ENCODE assay signal across 15 cellular contexts in genomic region chr12:109619002-109619604, GRCh38. TPM values are rescaled to one million over a fixed set of nuclear protein-coding genes. Genes with fewer than 3 reads are reported as not detected.
A peak's percentile ranks its signal among the peaks of the same experiment; 100 is the strongest.
DNase-seq lines count a peak whose midpoint lies in the region; ATAC-seq, FAIRE-seq and TF ChIP-seq lines count a peak whose summit lies in the region.
"Had no signal": no experiment of that assay in that cellular context is flagged by ENCODE, and none has a peak within 500 bp of the region (broad histone marks: within the 10 kb centered on the region; RNA-seq: fewer than 3 reads in every experiment).

No MANE protein-coding gene starts in this region.

- H3K9me3 Mint-ChIP-seq in stimulated activated memory B cell treated with anti-CD40 and anti-IgM and Interleukin-4, amounts not matched to agents 10 μg/mL and 1 μg/mL and 100 μg/mL, for 72 hours, result no peaks in the 10 kb centered on the region
- H3K9me3 Mint-ChIP-seq: CD8-positive, alpha-beta memory T cell had no signal

- no peak overlapping the region for H3K4me3 ChIP-seq in K562
- no peak overlapping the region for H3K4me3 ChIP-seq in H1 (ENCODE audit: extremely low read depth in 1 of 4, insufficient read depth in 2 of 4, low read depth in 3 of 4, low read length in 4 of 4)
- H3K4me3 ChIP-seq: BLaER1 had no signal

- H3K4me1 ChIP-seq in K562 (replicated peaks in 1 of 2; ENCODE audit: control insufficient read depth in 2 of 2, insufficient read depth in 2 of 2, low read length in 2 of 2) (peaks cover 0 to 3% of the 10 kb centered on the region in 2 experiments; a peak in 1 of 5 replicates), H1 (replicated peaks in 1 of 4; ENCODE audit: control insufficient read depth in 3 of 4, insufficient read depth in 4 of 4, low read length in 3 of 4) (peaks cover 0 to 4% (median under 1%) of the 10 kb centered on the region in 4 experiments; a peak in 1 of 7 replicates)
- H3K4me1 ChIP-seq: Caco-2 had no signal

- no peak overlapping the region for H2BK5ac ChIP-seq in H1 (ENCODE audit: low read depth, low read length)

- H2BK15ac ChIP-seq in H1 (ENCODE audit: low read length), result no peak overlapping the region

- H3K4me2 ChIP-seq in K562 (ENCODE audit: insufficient read depth, low read length) (no peak overlapping the region), H1 (ENCODE audit: insufficient read depth in 1 of 2, low read depth in 2 of 2, low read length in 2 of 2) (no peak overlapping the region)
- H3K4me2 ChIP-seq: BLaER1 had no signal

- no TSS peak for BruUV-seq in K562 (replicated peaks; lab: Mats Ljungman, UMichigan)

- peaks cover 61% of the 10 kb centered on the region for H3K27me3 Mint-ChIP-seq in stimulated activated memory B cell treated with anti-CD40 and anti-IgM and Interleukin-4, amounts not matched to agents 10 μg/mL and 1 μg/mL and 100 μg/mL, for 72 hours

- no peak for TF ChIP-seq RAD21 in K562 (CRISPR knock-in tag; conservative IDR thresholded peaks at IDR 0.05 in 1 of 2, IDR thresholded peaks at IDR 0.05 in 1 of 2)
- no peak for TF ChIP-seq RAD21 in H1 (IDR thresholded peaks at IDR 0.05 in 1 of 2, conservative IDR thresholded peaks at IDR 0.05 in 1 of 2; ENCODE audit: low read depth in 2 of 2, low read length in 2 of 2)

- H3K79me1 ChIP-seq in H1 (ENCODE audit: low read depth, low read length), result no peaks in the 10 kb centered on the region

- H3K4me1 Mint-ChIP-seq in stimulated activated memory B cell treated with anti-CD40 and anti-IgM and Interleukin-4, amounts not matched to agents 10 μg/mL and 1 μg/mL and 100 μg/mL, for 72 hours, result peaks cover 7% of the 10 kb centered on the region

- TF ChIP-seq EP300 in K562 (IDR thresholded peaks at IDR 0.05; ENCODE audit: low read length) (no peak), H1 (IDR thresholded peaks at IDR 0.05; ENCODE audit: borderline replicate concordance in 1 of 2, low read depth in 2 of 2, low read length in 2 of 2) (no peak)

- no peak overlapping the region for H2BK12ac ChIP-seq in H1 (ENCODE audit: low read depth, low read length)

- H3K27ac Mint-ChIP-seq in stimulated activated memory B cell treated with anti-CD40 and anti-IgM and Interleukin-4, amounts not matched to agents 10 μg/mL and 1 μg/mL and 100 μg/mL, for 72 hours, result no peak overlapping the region
- H3K27ac Mint-ChIP-seq: CD8-positive, alpha-beta memory T cell had no signal

- no peak; the same call in 2 of the 3 replicates for ATAC-seq in K562
- no peak for ATAC-seq in stimulated activated memory B cell treated with anti-CD40 and anti-IgM and Interleukin-4, amounts not matched to agents 10 μg/mL and 1 μg/mL and 100 μg/mL, for 72 hours
- no peak for ATAC-seq in Right ventricle myocardium inferior

- H4K5ac ChIP-seq in H1 (ENCODE audit: insufficient read length, low read depth, low read length), result no peak overlapping the region

- no peak overlapping the region for H4K8ac ChIP-seq in H1 (ENCODE audit: extremely low read depth, insufficient read depth, low read length)

- H3K36me3 Mint-ChIP-seq in stimulated activated memory B cell treated with anti-CD40 and anti-IgM and Interleukin-4, amounts not matched to agents 10 μg/mL and 1 μg/mL and 100 μg/mL, for 72 hours, result no peaks in the 10 kb centered on the region
- H3K36me3 Mint-ChIP-seq: CD8-positive, alpha-beta memory T cell had no signal

- H3K9me3 ChIP-seq in K562 (replicated peaks; ENCODE audit: control insufficient read depth, insufficient read depth, low read depth, low read length) (no peaks in the 10 kb centered on the region), H1 (ENCODE audit: insufficient read depth in 2 of 2, low read depth in 1 of 2, low read length in 1 of 2) (no peaks in the 10 kb centered on the region)
- H3K9me3 ChIP-seq: BLaER1, Caco-2 had no signal

- DNase-seq in DMS53 (lab: John Stamatoyannopoulos, UW) (peak; percentile 50), DMS53 treated with DMSO at 0.1 percent for 48 hours (lab: John Stamatoyannopoulos, UW; ENCODE audit: unreplicated experiment) (no peak), K562 (ENCODE audit: extremely low read depth in 1 of 4, low spot score in 3 of 4) (peak in 1 of 4 experiments; percentile 29), H1 (ENCODE audit: low read depth in 1 of 2, low spot score in 2 of 2) (no peak), substantia nigra (lab: John Stamatoyannopoulos, UW) (no peak), NCI-H1417 treated with DMSO at 0.1 percent for 48 hours (lab: John Stamatoyannopoulos, UW) (no peak), Right ventricle myocardium inferior (ENCODE audit: missing footprints) (no peak)
- DNase-seq: AML-193; Caco-2; CD8-positive, alpha-beta memory T cell; HCEC 1CT had no signal

- no peaks in the 10 kb centered on the region for H3K23me2 ChIP-seq in H1 (ENCODE audit: low read depth, low read length)

- no peak overlapping the region for H2BK20ac ChIP-seq in H1 (ENCODE audit: low read length)

- no peak overlapping the region for H3K56ac ChIP-seq in H1 (replicated peaks; ENCODE audit: insufficient read length, low read depth, low read length)

- WGBS in K562 (ENCODE audit: insufficient coverage, low coverage, missing lambda C conversion rate), result 5% methylated on average over 8 of the region's 8 CpGs
- WGBS in H1 (ENCODE audit: extremely low coverage in 1 of 2, insufficient coverage in 1 of 2, insufficient read length in 1 of 2, insufficient replicate concordance in 2 of 2, low coverage in 1 of 2, low lambda C conversion rate in 2 of 2, missing lambda C conversion rate in 1 of 2), 2 experiments, result 90% methylated on average over 8 of the region's 8 CpGs; no CpG with 5 or more reads in 1 of the 2 experiments

- TF ChIP-seq CTCF in K562 (IDR thresholded peaks at IDR 0.05 in 2 of 3, conservative IDR thresholded peaks at IDR 0.05 in 1 of 3; ENCODE audit: insufficient read depth in 2 of 3, low read depth in 1 of 3, low read length in 3 of 3) (no peak), H1 (IDR thresholded peaks at IDR 0.05; ENCODE audit: control extremely low read depth in 1 of 3, insufficient read depth in 1 of 3, low read depth in 1 of 3, low read length in 3 of 3) (no peak)

- CTCF ChIA-PET in K562 (lab: Yijun Ruan, JAX; ENCODE audit: low intra/inter-chr PET ratio), result no interaction called here
- CTCF ChIA-PET in H1 (lab: Charles Lee; ENCODE audit: partially characterized antibody), result interaction anchor here (0.9 to 2.3 kb wide), 6 partner anchors 21 to 153 kb away, joined by 3 to 7 read pairs (median 3); no protein-coding TSS in a partner anchor

- H3K9me1 ChIP-seq in K562 (ENCODE audit: control insufficient read depth, insufficient read depth, low read length), result no peaks in the 10 kb centered on the region

- no peak overlapping the region for H2BK120ac ChIP-seq in H1 (replicated peaks; ENCODE audit: low read depth, low read length)

- H3K36me3 ChIP-seq in K562 (ENCODE audit: control insufficient read depth, insufficient read depth, low read length) (no peaks in the 10 kb centered on the region), H1 (ENCODE audit: control insufficient read depth in 2 of 4, insufficient read depth in 4 of 4, low read length in 3 of 4) (no peaks in the 10 kb centered on the region)
- H3K36me3 ChIP-seq: BLaER1 had no signal

- H3K4me3 Mint-ChIP-seq in stimulated activated memory B cell treated with anti-CD40 and anti-IgM and Interleukin-4, amounts not matched to agents 10 μg/mL and 1 μg/mL and 100 μg/mL, for 72 hours, result no peak overlapping the region
- H3K4me3 Mint-ChIP-seq: CD8-positive, alpha-beta memory T cell had no signal

- POLR2A ChIA-PET in K562 (lab: Yijun Ruan, JAX), result interaction anchor here (1.1 kb wide), 1 partner anchor 17 kb away, joined by 6 read pairs; no protein-coding TSS in a partner anchor
- POLR2A ChIA-PET in H1 (lab: Charles Lee; ENCODE audit: partially characterized antibody), result interaction anchor here (1.5 kb wide), 1 partner anchor 95 kb away, joined by 3 read pairs; no protein-coding TSS in a partner anchor

- H3K79me2 ChIP-seq in K562 (ENCODE audit: control insufficient read depth, insufficient read depth, low read length), result no peaks in the 10 kb centered on the region
- no peaks in the 10 kb centered on the region for H3K79me2 ChIP-seq in H1 (ENCODE audit: control insufficient read depth in 1 of 2, insufficient read depth in 2 of 2, low read length in 2 of 2)

- no peak overlapping the region for H3K23ac ChIP-seq in H1 (ENCODE audit: insufficient read length)

- intact Hi-C loops in K562 (cut with micrococcal nuclease), result no loop called here
- intact Hi-C loops in Right ventricle myocardium inferior (cut with DNase I), result no loop called here

- no peak overlapping the region for H2AK5ac ChIP-seq in H1 (ENCODE audit: low read depth, low read length)

- H3K9ac ChIP-seq in K562 (ENCODE audit: insufficient read depth in 1 of 2, low read depth in 2 of 2, low read length in 2 of 2) (no peak overlapping the region), H1 (replicated peaks in 1 of 4; ENCODE audit: extremely low read depth in 1 of 4, low read depth in 3 of 4, low read length in 3 of 4) (no peak overlapping the region; a peak in 1 of 7 replicates)
- H3K9ac ChIP-seq: BLaER1 had no signal

- no peak overlapping the region for H3K4ac ChIP-seq in H1 (replicated peaks; ENCODE audit: insufficient read length, low read depth, low read length)

- H3K27ac ChIP-seq in K562 (ENCODE audit: extremely low read depth, low read depth, low read length), result no peak overlapping the region
- no peak overlapping the region for H3K27ac ChIP-seq in H1 (ENCODE audit: low read depth, low read length)
- H3K27ac ChIP-seq in substantia nigra (ENCODE audit: low read depth, low read length, poor library complexity, severe bottlenecking), result peak overlapping the region; percentile 97
- H3K27ac ChIP-seq: 22Rv1, BLaER1, HL-60 had no signal

- TF ChIP-seq POLR2A in K562 (conservative IDR thresholded peaks at IDR 0.05), result no peak
- TF ChIP-seq POLR2A in H1 (IDR thresholded peaks at IDR 0.05; ENCODE audit: control extremely low read depth in 1 of 2, low read depth in 2 of 2, low read length in 2 of 2), result no peak

- FAIRE-seq in K562 (lab: Jason Lieb, UNC) (peak; percentile 26), H1 (lab: Jason Lieb, UNC) (no peak)

- in situ Hi-C loops in K562 (cut with MboI), result no loop called here

- H3K27me3 ChIP-seq in K562 (ENCODE audit: control insufficient read depth in 2 of 2, insufficient read depth in 2 of 2, low read length in 2 of 2), result peaks cover 43 to 66% of the 10 kb centered on the region in 2 experiments; a peak in 4 of 5 replicates
- no peaks in the 10 kb centered on the region; a peak in 1 of 7 replicates for H3K27me3 ChIP-seq in H1 (replicated peaks in 1 of 4; ENCODE audit: control insufficient read depth in 3 of 4, extremely low read depth in 1 of 4, insufficient read depth in 3 of 4, low read length in 3 of 4)

- H4K20me1 ChIP-seq in K562 (replicated peaks; ENCODE audit: control insufficient read depth, insufficient read depth, low read length) (peaks cover 5% of the 10 kb centered on the region; the same call in 1 of the 2 replicates), H1 (replicated peaks in 1 of 2; ENCODE audit: control insufficient read depth in 1 of 2, insufficient read depth in 2 of 2, low read length in 2 of 2) (no peaks in the 10 kb centered on the region)
- H4K20me1 ChIP-seq: BLaER1 had no signal

- H3K14ac ChIP-seq in H1 (ENCODE audit: insufficient read length), result no peak overlapping the region

- H3K18ac ChIP-seq in H1 (ENCODE audit: extremely low read depth, low read length), result no peak overlapping the region

- H4K91ac ChIP-seq in H1 (replicated peaks; ENCODE audit: insufficient read length, low read length), result no peak overlapping the region

- no peak overlapping the region for H2AFZ ChIP-seq in K562 (ENCODE audit: low read depth, low read length)
- H2AFZ ChIP-seq in H1 (ENCODE audit: low read length), result no peak overlapping the region

RNA-seq across cellular contexts. Expression of gene MVK, which starts 45.5 kb away (rescaled TPM):
- total RNA-seq in K562 (2011; cell fraction: chromatin; rRNA removed; ENCODE audit: low replicate concordance), result 79.5 and 160 TPM in 2 replicates
- 90.1 and 97.0 TPM in 2 replicates for total RNA-seq in K562 (2011; cell fraction: nucleolus; rRNA removed)
- 76.8 and 77.1 TPM in 2 replicates for total RNA-seq in K562 (2011; cell fraction: nucleoplasm; rRNA removed)
- total RNA-seq in K562 (2014; rRNA removed) (28.5 and 38.9 TPM in 2 replicates), K562 (2014; rRNA removed; fragmentation: Illumina TruSeq; extraction: Trizol) (15.7 and 18.3 TPM in 2 replicates), K562 (2015; rRNA removed; fragmentation: Illumina TruSeq; extraction: Trizol) (18.3 and 18.5 TPM in 2 replicates), K562 (2021) (31.3 and 33.6 TPM in 2 replicates), Right ventricle myocardium inferior (11.8 TPM)
- polyA plus RNA-seq in K562 (2011; rRNA removed) (28.1 and 41.9 TPM in 2 replicates), K562 (2014; fragmentation: Illumina TruSeq; extraction: Trizol) (18.8 and 24.2 TPM in 2 replicates), K562 (2014; fragmentation: Nextera tagmentation; extraction: Ambion mirVana) (1 to 10 TPM in 1 of 2 experiments, under 1 TPM in 1; 0.41 to 1.9 TPM), K562 (2014; rRNA removed) (23.1 and 25.8 TPM in 2 replicates), H1 (2011; rRNA removed) (20.9 and 21.5 TPM in 2 replicates)
- 36.4 and 59.2 TPM in 2 replicates for polyA plus RNA-seq in K562 (2011; cell fraction: cytosol; rRNA removed)
- 74.2 and 83.2 TPM in 2 replicates for polyA plus RNA-seq in K562 (2011; cell fraction: nucleus; rRNA removed)
- 27.7 and 36.8 TPM in 2 replicates for polyA plus RNA-seq in K562 (2012)
- 21.8 and 28.3 TPM in 2 replicates for polyA minus RNA-seq in K562 (2011; rRNA and poly(A)+ RNA removed)
- polyA minus RNA-seq in K562 (2011; cell fraction: cytosol; rRNA and poly(A)+ RNA removed), result 13.8 and 21.5 TPM in 2 replicates
- 24.4 and 38.3 TPM in 2 replicates for polyA minus RNA-seq in K562 (2011; cell fraction: nucleus; rRNA and poly(A)+ RNA removed)
- 15.7 and 17.0 TPM in 2 replicates for total RNA-seq in H1 (2021; fragmentation: NEBNext Ultra II Directional; extraction: Animal tissue kit (Norgen Biotek cat#: 25700))
- 14.7 TPM for polyA plus RNA-seq in H1 (2011; cell fraction: cytosol; rRNA removed)
- polyA plus RNA-seq in H1 (2011; cell fraction: nucleus; rRNA removed), result 20.3 TPM
- polyA plus RNA-seq in H1 (2012, experiment 1 of 2), result 13.6 to 17.0 TPM (median 14.5 TPM) in 4 replicates
- 12.2 TPM for polyA plus RNA-seq in H1 (2012, experiment 2 of 2)
- 14.5 TPM for polyA plus RNA-seq in H1 (2013, experiment 1 of 2)
- polyA plus RNA-seq in H1 (2013, experiment 2 of 2), result 16.0 TPM
- polyA minus RNA-seq in H1 (2011; rRNA and poly(A)+ RNA removed), result 11.4 and 17.2 TPM in 2 replicates
- 5.5 TPM for polyA minus RNA-seq in H1 (2011; cell fraction: cytosol; rRNA and poly(A)+ RNA removed)
- polyA minus RNA-seq in H1 (2011; cell fraction: nucleus; rRNA and poly(A)+ RNA removed), result 14.6 TPM

RNA-seq across cellular contexts. Expression of gene MMAB, which starts 45.8 kb away (rescaled TPM):
- total RNA-seq in K562 (2011; cell fraction: chromatin; rRNA removed; ENCODE audit: low replicate concordance), result 78.3 and 122 TPM in 2 replicates
- total RNA-seq in K562 (2011; cell fraction: nucleolus; rRNA removed), result 64.2 and 65.9 TPM in 2 replicates
- total RNA-seq in K562 (2011; cell fraction: nucleoplasm; rRNA removed), result 65.3 and 66.3 TPM in 2 replicates
- total RNA-seq in K562 (2014; rRNA removed), result 71.0 and 73.4 TPM in 2 replicates
- total RNA-seq in K562 (2014; rRNA removed; fragmentation: Illumina TruSeq; extraction: Trizol), result 37.5 and 39.5 TPM in 2 replicates
- total RNA-seq in K562 (2015; rRNA removed; fragmentation: Illumina TruSeq; extraction: Trizol), result 53.4 and 56.1 TPM in 2 replicates
- 63.9 and 70.5 TPM in 2 replicates for total RNA-seq in K562 (2021)
- 46.2 and 52.8 TPM in 2 replicates for polyA plus RNA-seq in K562 (2011; rRNA removed)
- polyA plus RNA-seq in K562 (2011; cell fraction: cytosol; rRNA removed), result 45.2 and 45.3 TPM in 2 replicates
- polyA plus RNA-seq in K562 (2011; cell fraction: nucleus; rRNA removed), result 64.4 and 74.5 TPM in 2 replicates
- polyA plus RNA-seq in K562 (2012), result 75.8 and 92.9 TPM in 2 replicates
- 30.6 and 48.2 TPM in 2 replicates for polyA plus RNA-seq in K562 (2014; fragmentation: Illumina TruSeq; extraction: Trizol)
- polyA plus RNA-seq in K562 (2014; fragmentation: Nextera tagmentation; extraction: Ambion mirVana), result 10 to 100 TPM in 1 of 2 experiments, 1 to 10 TPM in 1; 9.5 to 21.1 TPM
- 75.0 and 76.1 TPM in 2 replicates for polyA plus RNA-seq in K562 (2014; rRNA removed)
- polyA minus RNA-seq in K562 (2011; rRNA and poly(A)+ RNA removed), result 37.7 and 38.3 TPM in 2 replicates
- 19.1 and 29.5 TPM in 2 replicates for polyA minus RNA-seq in K562 (2011; cell fraction: cytosol; rRNA and poly(A)+ RNA removed)
- polyA minus RNA-seq in K562 (2011; cell fraction: nucleus; rRNA and poly(A)+ RNA removed), result 18.6 and 31.8 TPM in 2 replicates
- total RNA-seq in H1 (2021; fragmentation: NEBNext Ultra II Directional; extraction: Animal tissue kit (Norgen Biotek cat#: 25700)), result 17.1 and 18.5 TPM in 2 replicates
- polyA plus RNA-seq in H1 (2011; rRNA removed), result 12.9 and 14.5 TPM in 2 replicates
- polyA plus RNA-seq in H1 (2011; cell fraction: cytosol; rRNA removed), result 15.4 TPM
- polyA plus RNA-seq in H1 (2011; cell fraction: nucleus; rRNA removed), result 14.1 TPM
- polyA plus RNA-seq in H1 (2012, experiment 1 of 2), result 19.3 to 22.5 TPM (median 21.5 TPM) in 4 replicates
- polyA plus RNA-seq in H1 (2012, experiment 2 of 2), result 24.4 TPM
- polyA plus RNA-seq in H1 (2013, experiment 1 of 2), result 13.2 TPM
- 14.4 TPM for polyA plus RNA-seq in H1 (2013, experiment 2 of 2)
- polyA minus RNA-seq in H1 (2011; rRNA and poly(A)+ RNA removed), result 11.6 and 14.7 TPM in 2 replicates
- 11.4 TPM for polyA minus RNA-seq in H1 (2011; cell fraction: cytosol; rRNA and poly(A)+ RNA removed)
- polyA minus RNA-seq in H1 (2011; cell fraction: nucleus; rRNA and poly(A)+ RNA removed), result 16.3 TPM
- 61.7 TPM for total RNA-seq in Right ventricle myocardium inferior
